In genomic region chr7:118626739-118627138, GRCh38 we compare ENCODE assay signal across 20 cellular contexts.
"Had no signal": no experiment of that assay in that cellular context is flagged by ENCODE, and none has a peak within 500 bp of the region (broad histone marks: within the 10 kb centered on the region; RNA-seq: fewer than 3 reads in every experiment).

No MANE protein-coding gene starts in this region.

- DNase-seq: activated CD4-positive, alpha-beta T cell treated with anti-CD3 and anti-CD28 coated beads for 1 hour; activated CD4-positive, alpha-beta T cell treated with anti-CD3 and anti-CD28 coated beads, Interleukin-2, amount 50 U/mL, for 1 hour; activated CD8-positive, alpha-beta T cell treated with anti-CD3 and anti-CD28 coated beads, Interleukin-2, amount 10 ng/mL, durations not matched to agents 7 days and 5 days; activated T-cell treated with anti-CD3 and anti-CD28 coated beads, Interleukin-2, amount 50 U/mL, for 1 hour; adrenal gland; cortex of kidney; foreskin fibroblast; kidney; lower lobe of right lung; naive thymus-derived CD4-positive, alpha-beta T cell; right lobe of liver; stimulated activated CD4-positive, alpha-beta T cell treated with anti-CD3 and anti-CD28 coated beads, Interleukin-2, amount 100 ng/mL, for 24 hours; stimulated activated naive CD8-positive, alpha-beta T cell treated with anti-CD3 and anti-CD28 coated beads, Interleukin-15, amount 100 ng/mL, for 72 hours had no signal

- H3K27me3 ChIP-seq: adrenal gland, breast epithelium, right lobe of liver, tibial nerve had no signal

- H3K36me3 ChIP-seq: adrenal gland, breast epithelium, lower lobe of right lung, right lobe of liver, tibial nerve had no signal

- H3K4me1 ChIP-seq: adrenal gland, breast epithelium, lower lobe of right lung, right lobe of liver had no signal

- H3K27ac ChIP-seq: adrenal gland, breast epithelium, lower lobe of right lung, right lobe of liver, skin epidermis, tibial nerve had no signal

- ATAC-seq: activated CD8-positive, alpha-beta T cell treated with anti-CD3 and anti-CD28 coated beads, Interleukin-2, amount 10 ng/mL, durations not matched to agents 7 days and 5 days; left lobe of liver; naive thymus-derived CD4-positive, alpha-beta T cell; right lobe of liver; stimulated activated effector memory CD8-positive, alpha-beta T cell treated with anti-CD3 and anti-CD28 coated beads, Interleukin-12 subunit alpha, Interleukin-12 subunit beta, amount 100 ng/mL, for 72 hours; stimulated activated naive CD8-positive, alpha-beta T cell treated with anti-CD3 and anti-CD28 coated beads, Interleukin-15, amount 100 ng/mL, for 72 hours had no signal

- H3K9me3 ChIP-seq: adrenal gland, lower lobe of right lung, right lobe of liver had no signal

- H3K4me3 ChIP-seq: adrenal gland, breast epithelium, lower lobe of right lung, right lobe of liver, skin epidermis, tibial nerve had no signal

- FAIRE-seq: astrocyte, TTC549 had no signal
